8 cellular contexts compared by ENCODE assay signal in the genomic region with DNA sequence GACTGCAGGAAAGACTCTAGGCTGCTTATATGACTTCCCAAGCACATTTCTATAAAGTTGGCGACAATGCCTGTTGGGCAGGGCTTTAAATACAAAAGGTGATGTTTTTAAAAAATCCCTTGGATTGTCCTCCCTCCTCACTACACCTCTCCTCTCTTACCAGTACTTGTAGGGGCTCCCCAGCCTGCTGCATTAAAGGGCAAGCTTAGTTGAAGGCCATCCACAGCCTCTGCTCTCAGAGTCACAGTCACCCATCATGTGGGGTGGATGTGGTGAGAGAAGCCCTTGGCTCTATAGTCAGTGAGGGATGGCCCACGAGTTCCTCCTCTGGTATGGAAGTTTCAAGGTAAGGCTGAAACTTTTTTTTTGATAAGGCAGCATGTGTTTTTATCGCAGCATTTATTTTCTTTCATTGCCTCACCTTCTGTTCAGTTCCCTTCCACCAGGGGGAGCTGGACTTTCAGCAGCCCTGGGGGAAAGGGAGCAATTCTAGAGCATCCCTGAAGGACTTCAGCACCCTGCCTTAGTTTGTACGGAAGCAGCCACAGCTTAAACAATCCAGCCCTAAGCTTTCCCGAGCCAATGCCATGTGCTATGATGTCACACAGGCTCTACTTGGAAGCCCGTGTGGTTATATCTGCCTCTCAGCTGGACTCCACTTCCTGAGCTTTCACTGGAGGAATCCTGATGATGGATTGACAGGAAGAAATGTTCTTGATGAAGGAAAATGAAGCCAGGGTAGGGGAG.
DNase-seq lines count a peak whose midpoint lies in the region; ATAC-seq and TF ChIP-seq lines count a peak whose summit lies in the region.

No MANE protein-coding gene starts in this region.

- no peaks in the 10 kb centered on the region for H3K27me3 ChIP-seq in neural cell (ENCODE audit: insufficient read depth, low read depth, low read length)

- H3K9ac ChIP-seq in neural cell (ENCODE audit: low read length): no peak overlapping the region

- H3K4me3 ChIP-seq in neural cell (ENCODE audit: low read length): no peak overlapping the region

- no peak overlapping the region for H3K4me2 ChIP-seq in neural cell (ENCODE audit: low read length)

- H3K79me2 ChIP-seq in neural cell (replicated peaks; ENCODE audit: insufficient read depth, low read length): no peaks in the 10 kb centered on the region

- H3F3A ChIP-seq in neural cell (ENCODE audit: insufficient read depth, low read length, poor library complexity, severe bottlenecking): no peaks in the 10 kb centered on the region

- ATAC-seq in GM19324 (IDR thresholded peaks at IDR 0.05; ENCODE audit: low FRiP score, unreplicated experiment) (peak; percentile 68), HG03460 (IDR thresholded peaks at IDR 0.05; ENCODE audit: unreplicated experiment) (peak; percentile 81)

- no peaks in the 10 kb centered on the region for H3K9me2 ChIP-seq in neural cell (ENCODE audit: insufficient read depth, low read length)

- H4K20me1 ChIP-seq in neural cell (ENCODE audit: insufficient read depth): no peaks in the 10 kb centered on the region

- DNase-seq in Daoy (ENCODE audit: low read depth): peak; percentile 35
- DNase-seq in SKM-1 treated with dmso at 0.1 percent for 144 hours (lab: John Stamatoyannopoulos, UW; ENCODE audit: unreplicated experiment): peak; percentile 15
- peak; percentile 15 for DNase-seq in cerebellar cortex (ENCODE audit: low spot score)
- DNase-seq in hippocampal formation (lab: John Stamatoyannopoulos, UW): no peak
- no peak for DNase-seq in NK-92 (lab: John Stamatoyannopoulos, UW; ENCODE audit: unreplicated experiment)

- peak; percentile 33 for TF ChIP-seq CTCF in neural cell (IDR thresholded peaks at IDR 0.05; ENCODE audit: poor library complexity, severe bottlenecking)

- no peak for TF ChIP-seq RAD21 in neural cell (conservative IDR thresholded peaks at IDR 0.05)

- no peak overlapping the region for H3K27ac ChIP-seq in neural cell (ENCODE audit: low read length)

- H3K36me3 ChIP-seq in neural cell (ENCODE audit: insufficient read depth, low read length): no peaks in the 10 kb centered on the region

- H3K9me3 ChIP-seq in neural cell (ENCODE audit: low read length): no peaks in the 10 kb centered on the region

- no peak for TF ChIP-seq EP300 in neural cell (conservative IDR thresholded peaks at IDR 0.05; ENCODE audit: poor library complexity, severe bottlenecking)

- no peak overlapping the region for H2AFZ ChIP-seq in neural cell (ENCODE audit: low read depth, low read length)

TF ChIP-seq in neural cell, 6 proteins besides CTCF, POLR2A, EP300 and RAD21:
- no peak for TF ChIP-seq EZH2 (IDR thresholded peaks at IDR 0.05; ENCODE audit: borderline replicate concordance, insufficient read depth, low read length, poor library complexity, severe bottlenecking)
- no peak for TF ChIP-seq MXI1 (conservative IDR thresholded peaks at IDR 0.05; ENCODE audit: poor library complexity, severe bottlenecking)
- TF ChIP-seq POLR2AphosphoS5 (IDR thresholded peaks at IDR 0.05): no peak
- TF ChIP-seq REST (IDR thresholded peaks at IDR 0.05; ENCODE audit: borderline replicate concordance): no peak
- no peak for TF ChIP-seq TAF1 (IDR thresholded peaks at IDR 0.05; ENCODE audit: low read depth)
- no peak for TF ChIP-seq SMC3 (conservative IDR thresholded peaks at IDR 0.05; ENCODE audit: poor library complexity)

Comparison
In these comparisons a context has a peak if more than half of its experiments do, and no peak if none do; other contexts are left out.
1. DNase-seq: peak in Daoy (single experiment), SKM-1 treated with dmso at 0.1 percent for 144 hours (single experiment) and cerebellar cortex (single experiment); none in hippocampal formation (0 of 2) and NK-92 (single experiment).